Comparison of ENCODE assay signal across 8 cellular contexts in the genomic region with DNA sequence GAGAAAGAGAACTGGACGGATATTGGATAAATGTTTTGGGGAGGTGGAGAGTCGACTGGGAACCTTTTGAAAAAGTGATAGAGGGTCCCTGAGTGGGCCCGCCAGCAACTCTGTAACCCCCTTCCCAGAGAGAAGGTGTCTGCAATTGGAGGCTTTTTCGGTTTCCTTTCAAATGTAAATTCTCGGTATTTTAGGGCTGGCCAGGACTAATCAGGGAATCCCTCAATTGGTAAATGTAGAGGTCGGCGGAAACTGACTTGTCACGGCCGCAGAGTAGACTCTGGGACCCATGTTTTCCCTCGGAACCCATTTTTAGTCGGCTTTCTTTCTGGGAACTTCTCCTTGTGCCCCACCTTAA. TPM values are rescaled to one million over a fixed set of nuclear protein-coding genes. Genes with fewer than 3 reads are reported as not detected.
DNase-seq lines count a peak whose midpoint lies in the region; ATAC-seq and TF ChIP-seq lines count a peak whose summit lies in the region.

No MANE protein-coding gene starts in this region.

- ATAC-seq in HG03378 (IDR thresholded peaks at IDR 0.05; ENCODE audit: unreplicated experiment): no peak

- H3K4me1 Mint-ChIP-seq in CD8-positive, alpha-beta memory T cell: peaks cover 21 to 26% (median 26%) of the 10 kb centered on the region in 3 donors

- no peaks in the 10 kb centered on the region for H3K36me3 ChIP-seq in CD8-positive, alpha-beta memory T cell (ENCODE audit: insufficient read depth, low read length)
- H3K36me3 ChIP-seq in mucosa of stomach (ENCODE audit: control insufficient read depth, insufficient read depth, low read length): no peaks in the 10 kb centered on the region

- no peaks in the 10 kb centered on the region for H3K27me3 ChIP-seq in CD8-positive, alpha-beta memory T cell (ENCODE audit: insufficient read depth, low read length, poor library complexity, severe bottlenecking)
- H3K27me3 ChIP-seq in mucosa of stomach (ENCODE audit: control insufficient read depth, insufficient read depth, low read length): no peaks in the 10 kb centered on the region

- POLR2A ChIA-PET in CD8-positive, alpha-beta memory T cell (lab: Charles Lee): interaction anchor here (0.6 kb wide), 1 partner anchor 67 kb away, joined by 3 read pairs; the partner anchor contains the start of gene CDK7

- peak overlapping the region; percentile 84 to 97 (median 93) for H3K4me3 Mint-ChIP-seq in CD8-positive, alpha-beta memory T cell

- no peak for TF ChIP-seq CTCF in choroid plexus epithelial cell (conservative IDR thresholded peaks at IDR 0.05; ENCODE audit: low read depth, low read length)

- H3K9ac ChIP-seq in mucosa of stomach (ENCODE audit: low read length): peak overlapping the region; percentile 69

- no peak for DNase-seq in CD8-positive, alpha-beta memory T cell
- DNase-seq in Jurkat, Clone E6-1 (ENCODE audit: low read depth, low spot score): no peak
- DNase-seq in choroid plexus epithelial cell (ENCODE audit: low read depth) (peak; percentile 23), NCI-H82 treated with DMSO at 0.1 percent for 48 hours (lab: John Stamatoyannopoulos, UW; ENCODE audit: unreplicated experiment) (no peak), hippocampal formation (lab: John Stamatoyannopoulos, UW) (no peak), HCEC 1CT (no peak)

- peaks cover 0 to 8% (median 2%) of the 10 kb centered on the region in 3 donors for H3K36me3 Mint-ChIP-seq in CD8-positive, alpha-beta memory T cell

- H3K27me3 Mint-ChIP-seq in CD8-positive, alpha-beta memory T cell: no peaks in the 10 kb centered on the region

- H3K4me3 ChIP-seq in CD8-positive, alpha-beta memory T cell (ENCODE audit: low read length): peak overlapping the region; percentile 88
- peak overlapping the region; percentile 96 for H3K4me3 ChIP-seq in Jurkat, Clone E6-1 (ENCODE audit: low read length)
- H3K4me3 ChIP-seq in choroid plexus epithelial cell (ENCODE audit: low read depth, low read length) (peak overlapping the region; percentile 83), mucosa of stomach (ENCODE audit: low read length) (peak overlapping the region; percentile 86)

- H3K27ac ChIP-seq in CD8-positive, alpha-beta memory T cell (ENCODE audit: low read depth, low read length): peak overlapping the region; percentile 74

- peaks cover 18% of the 10 kb centered on the region for H3K4me1 ChIP-seq in CD8-positive, alpha-beta memory T cell (ENCODE audit: insufficient read depth, low read length)
- H3K4me1 ChIP-seq in mucosa of stomach (ENCODE audit: control insufficient read depth, insufficient read depth, low read length): peaks cover 13% of the 10 kb centered on the region

- no peaks in the 10 kb centered on the region for H3K9me3 ChIP-seq in CD8-positive, alpha-beta memory T cell (ENCODE audit: low read length)
- H3K9me3 ChIP-seq in mucosa of stomach (ENCODE audit: control insufficient read depth, low read length): no peaks in the 10 kb centered on the region

- no peaks in the 10 kb centered on the region for H3K9me3 Mint-ChIP-seq in CD8-positive, alpha-beta memory T cell

- peak overlapping the region; percentile 71 to 98 (median 92) for H3K27ac Mint-ChIP-seq in CD8-positive, alpha-beta memory T cell

- CTCF ChIA-PET in CD8-positive, alpha-beta memory T cell (lab: Charles Lee): no interaction called here

RNA-seq across cellular contexts. Expression of gene CCNB1, which starts 0.5 kb away (rescaled TPM):
- 100 to 1,000 TPM; 110 to 120 TPM for total RNA-seq in CD8-positive, alpha-beta memory T cell
- polyA plus RNA-seq in CD8-positive, alpha-beta memory T cell: 2.1 TPM
- 421 TPM for polyA plus RNA-seq in Jurkat, Clone E6-1 (2012; ENCODE audit: insufficient read depth, insufficient read length)

RNA-seq across cellular contexts. Expression of gene CENPH, which starts 21.9 kb away (rescaled TPM):
- total RNA-seq in CD8-positive, alpha-beta memory T cell: 10 to 100 TPM; 49.6 to 51.2 TPM
- polyA plus RNA-seq in CD8-positive, alpha-beta memory T cell: 8.5 TPM
- polyA plus RNA-seq in Jurkat, Clone E6-1 (2012; ENCODE audit: insufficient read depth, insufficient read length): 78.1 TPM
